ENCODE assay signal across 11 cellular contexts in genomic region chr3:29186982-29187718, GRCh38.
A peak's percentile ranks its signal among the peaks of the same experiment; 100 is the strongest.
DNase-seq lines count a peak whose midpoint lies in the region; ATAC-seq, FAIRE-seq and TF ChIP-seq lines count a peak whose summit lies in the region.
"Had no signal": no experiment of that assay in that cellular context is flagged by ENCODE, and none has a peak within 500 bp of the region (broad histone marks: within the 10 kb centered on the region; RNA-seq: fewer than 3 reads in every experiment).

No MANE protein-coding gene starts in this region.

- H3K27ac Mint-ChIP-seq in activated T-helper 17 cell treated with anti-CD3 and anti-CD28 coated beads, Interleukin-2, amount 50 U/mL, for 72 hours, result peak overlapping the region; percentile 13
- H3K27ac Mint-ChIP-seq in immature natural killer cell, result no peak overlapping the region

- no peak for FAIRE-seq in kidney (lab: Jason Lieb, UNC)

- DNase-seq in AG20443 (ENCODE audit: low spot score) (peak; percentile 21), kidney (no peak), body of pancreas (no peak), immature natural killer cell (no peak)
- DNase-seq: Caco-2, upper lobe of left lung had no signal

- H3K4me3 ChIP-seq in kidney (ENCODE audit: low read length in 2 of 2) (no peak overlapping the region), body of pancreas (no peak overlapping the region)
- H3K4me3 ChIP-seq: upper lobe of left lung had no signal

- H3K27ac ChIP-seq in kidney (ENCODE audit: low read depth in 2 of 2, low read length in 2 of 2), result peak overlapping the region; percentile 16 to 29
- no peak overlapping the region for H3K27ac ChIP-seq in body of pancreas
- H3K27ac ChIP-seq: neutrophil, upper lobe of left lung had no signal

- H3K27me3 Mint-ChIP-seq in activated T-helper 17 cell treated with anti-CD3 and anti-CD28 coated beads, Interleukin-2, amount 50 U/mL, for 72 hours, result no peaks in the 10 kb centered on the region
- no peaks in the 10 kb centered on the region for H3K27me3 Mint-ChIP-seq in immature natural killer cell (ENCODE audit: low read depth in 3 of 3)

- H3K36me3 Mint-ChIP-seq in activated T-helper 17 cell treated with anti-CD3 and anti-CD28 coated beads, Interleukin-2, amount 50 U/mL, for 72 hours (ENCODE audit: low read depth), result no peaks in the 10 kb centered on the region
- H3K36me3 Mint-ChIP-seq in immature natural killer cell, result no peaks in the 10 kb centered on the region

- intact Hi-C loops in kidney (cut with DNase I), result no loop called here
- intact Hi-C loops in body of pancreas (cut with DNase I), result no loop called here

- H3K9me3 Mint-ChIP-seq in activated T-helper 17 cell treated with anti-CD3 and anti-CD28 coated beads, Interleukin-2, amount 50 U/mL, for 72 hours, result peaks cover 4% of the 10 kb centered on the region
- H3K9me3 Mint-ChIP-seq in immature natural killer cell, result peaks cover 0 to 9% (median 5%) of the 10 kb centered on the region in 6 donors

- no peaks in the 10 kb centered on the region for H3K4me1 ChIP-seq in kidney (ENCODE audit: control insufficient read depth in 1 of 2, insufficient read depth in 1 of 2, low read depth in 1 of 2, low read length in 2 of 2)
- no peaks in the 10 kb centered on the region for H3K4me1 ChIP-seq in body of pancreas
- H3K4me1 ChIP-seq: Caco-2, upper lobe of left lung had no signal

- WGBS in body of pancreas, 2 donors, result 46 to 58% methylated on average over 3 of the region's 3 CpGs

- ATAC-seq in HG02759 (IDR thresholded peaks at IDR 0.05; ENCODE audit: unreplicated experiment), result peak; percentile 53
- ATAC-seq in activated T-helper 17 cell treated with anti-CD3 and anti-CD28 coated beads, Interleukin-2, amount 50 U/mL, for 72 hours (replicated peaks), result peak; percentile 53
- ATAC-seq in GM21528 (IDR thresholded peaks at IDR 0.05; ENCODE audit: low FRiP score, unreplicated experiment), result no peak
- ATAC-seq in HG02642 (IDR thresholded peaks at IDR 0.05; ENCODE audit: poor library complexity, unreplicated experiment), result no peak
- ATAC-seq in body of pancreas, result no peak

- H3K4me1 Mint-ChIP-seq in activated T-helper 17 cell treated with anti-CD3 and anti-CD28 coated beads, Interleukin-2, amount 50 U/mL, for 72 hours, result no peaks in the 10 kb centered on the region
- no peaks in the 10 kb centered on the region for H3K4me1 Mint-ChIP-seq in immature natural killer cell

- no peak overlapping the region for H3K4me3 Mint-ChIP-seq in activated T-helper 17 cell treated with anti-CD3 and anti-CD28 coated beads, Interleukin-2, amount 50 U/mL, for 72 hours
- H3K4me3 Mint-ChIP-seq in immature natural killer cell, result no peak overlapping the region

- no peaks in the 10 kb centered on the region for H3K9me3 ChIP-seq in kidney (ENCODE audit: control insufficient read depth in 1 of 2, low read length in 2 of 2)
- H3K9me3 ChIP-seq in body of pancreas, result no peaks in the 10 kb centered on the region
- H3K9me3 ChIP-seq: Caco-2, neutrophil, upper lobe of left lung had no signal

- TF ChIP-seq CTCF in kidney (IDR thresholded peaks at IDR 0.05; ENCODE audit: borderline replicate concordance, extremely low read depth, insufficient read depth), result no peak
- TF ChIP-seq CTCF in body of pancreas (IDR thresholded peaks at IDR 0.05), result no peak

- H3K27me3 ChIP-seq in body of pancreas, result no peaks in the 10 kb centered on the region
- H3K27me3 ChIP-seq: neutrophil, upper lobe of left lung had no signal

- TF ChIP-seq POLR2A in body of pancreas (IDR thresholded peaks at IDR 0.05), result no peak

- H3K9ac ChIP-seq in kidney (ENCODE audit: low read length in 2 of 2), result no peak overlapping the region

- no peaks in the 10 kb centered on the region for H3K36me3 ChIP-seq in kidney (ENCODE audit: control insufficient read depth in 1 of 2, insufficient read depth in 2 of 2, low read length in 2 of 2)
- H3K36me3 ChIP-seq in body of pancreas (replicated peaks in 1 of 2; ENCODE audit: insufficient read depth in 1 of 2, low read depth in 2 of 2), result no peaks in the 10 kb centered on the region
- H3K36me3 ChIP-seq: neutrophil, upper lobe of left lung had no signal

Comparison
In these comparisons a context has a peak if more than half of its experiments do, and no peak if none do; other contexts are left out.
1. ATAC-seq: peak in HG02759 (single experiment) and activated T-helper 17 cell treated with anti-CD3 and anti-CD28 coated beads, Interleukin-2, amount 50 U/mL, for 72 hours (single experiment); none in GM21528 (single experiment), HG02642 (single experiment) and body of pancreas (single experiment).
2. H3K27ac ChIP-seq: peak in kidney (2 of 2); none in body of pancreas (0 of 4).